ENCODE assay signal across 8 cellular contexts in the genomic region with DNA sequence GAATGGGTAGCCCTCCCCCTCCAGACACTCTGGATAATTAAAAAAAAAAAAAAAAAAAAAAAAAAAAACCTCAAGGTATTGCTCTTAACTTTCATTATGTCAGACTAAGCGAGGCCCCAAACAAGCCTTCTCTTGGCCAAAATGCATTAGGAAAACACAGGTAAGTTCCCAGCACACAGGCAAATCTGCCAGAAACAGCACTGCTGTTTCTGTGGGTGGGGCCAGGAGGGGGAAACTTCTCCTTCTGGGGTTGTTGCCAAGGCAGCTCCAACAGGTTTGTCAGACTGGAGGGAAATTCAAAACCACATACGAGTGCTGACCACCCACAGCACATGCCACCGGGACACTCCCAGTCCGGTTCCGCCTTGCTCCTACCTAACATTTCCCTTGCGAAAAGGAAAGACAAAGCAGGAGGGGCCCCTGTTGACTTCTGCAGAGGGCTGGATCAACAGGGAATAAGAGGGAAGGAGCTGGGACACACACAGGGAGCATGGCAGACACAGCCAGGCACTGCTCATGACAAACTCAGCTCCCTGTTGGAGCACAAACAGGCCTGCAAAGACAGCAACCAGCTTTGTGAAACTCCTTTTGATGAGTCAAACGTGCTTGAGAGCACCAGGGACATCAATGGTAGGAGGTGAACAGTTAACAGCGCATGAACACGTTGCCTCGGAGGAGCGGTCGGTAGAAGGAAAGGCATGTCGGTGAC. TPM values are rescaled to one million over a fixed set of nuclear protein-coding genes. Genes with fewer than 3 reads are reported as not detected.
DNase-seq lines count a peak whose midpoint lies in the region; TF ChIP-seq lines count a peak whose summit lies in the region.

No MANE protein-coding gene starts in this region.

- no peak overlapping the region for H3K4me2 ChIP-seq in GM23248 (ENCODE audit: unreplicated experiment)
- peak overlapping the region; percentile 9 for H3K4me2 ChIP-seq in skeletal muscle satellite cell (ENCODE audit: low read length)

- H3K4me1 ChIP-seq in GM23248 (ENCODE audit: insufficient read depth) (peaks cover 76% of the 10 kb centered on the region), skeletal muscle satellite cell (ENCODE audit: control insufficient read depth, insufficient read depth, low read length) (peaks cover 100% of the 10 kb centered on the region)

- peak; percentile 45 for DNase-seq in GM23248
- peak; percentile 46 for DNase-seq in NOMO-1 treated with DMSO at 0.1 percent for 48 hours (lab: John Stamatoyannopoulos, UW; ENCODE audit: unreplicated experiment)
- DNase-seq in activated T-cell treated with anti-CD3 and anti-CD28 coated beads, Interleukin-2, amount 50 U/mL, for 48 hours: peak; percentile 74 to 76
- DNase-seq in foreskin fibroblast: peak; percentile 54 to 67
- DNase-seq in NCI-H1436 (lab: John Stamatoyannopoulos, UW): no peak
- DNase-seq in hepatic stellate cell (ENCODE audit: low spot score): no peak
- no peak for DNase-seq in DMS153 (lab: John Stamatoyannopoulos, UW)

- H3K36me3 ChIP-seq in GM23248 (ENCODE audit: low read depth) (peaks cover 48% of the 10 kb centered on the region), skeletal muscle satellite cell (ENCODE audit: insufficient read depth, low read length) (peaks cover 80% of the 10 kb centered on the region)

- peaks cover 100% of the 10 kb centered on the region for H3K79me2 ChIP-seq in GM23248 (ENCODE audit: insufficient read depth)

- no peaks in the 10 kb centered on the region for H3K9me2 ChIP-seq in GM23248 (ENCODE audit: insufficient read depth)

- peaks cover 5% of the 10 kb centered on the region; the same call in 1 of the 2 replicates for H4K20me1 ChIP-seq in GM23248 (ENCODE audit: insufficient read depth)

- H3K9me3 ChIP-seq in GM23248 (ENCODE audit: low read depth) (no peaks in the 10 kb centered on the region), skeletal muscle satellite cell (replicated peaks; ENCODE audit: low read length) (no peaks in the 10 kb centered on the region)

- H3F3A ChIP-seq in GM23248 (ENCODE audit: insufficient read depth): peaks cover 96% of the 10 kb centered on the region

- no peak for TF ChIP-seq CTCF in foreskin fibroblast (IDR thresholded peaks at IDR 0.05; ENCODE audit: low read depth, low read length)

- peak overlapping the region; percentile 75 for H3K9ac ChIP-seq in GM23248
- peak overlapping the region; percentile 85 for H3K9ac ChIP-seq in skeletal muscle satellite cell (ENCODE audit: low read depth, low read length)

- H2AFZ ChIP-seq in GM23248: no peak overlapping the region

- peak overlapping the region; percentile 93 for H3K27ac ChIP-seq in GM23248

- H3K27me3 ChIP-seq in GM23248 (replicated peaks; ENCODE audit: insufficient read depth) (no peaks in the 10 kb centered on the region), skeletal muscle satellite cell (ENCODE audit: control insufficient read depth, insufficient read depth, low read length) (no peaks in the 10 kb centered on the region)

- in situ Hi-C loops in GM23248 (cut with MboI): no loop called here

- WGBS in GM23248 (ENCODE audit: low coverage in 1 of 2, low lambda C conversion rate in 2 of 2, missing lambda C conversion rate in 2 of 2), 2 experiments: 85 to 87% methylated on average over 12 to 13 of the region's 13 CpGs

- H3K4me3 ChIP-seq in GM23248 (no peak overlapping the region), foreskin fibroblast (ENCODE audit: low read depth in 1 of 2, low read length in 2 of 2) (no peak overlapping the region), skeletal muscle satellite cell (ENCODE audit: low read length) (no peak overlapping the region)

RNA-seq across cellular contexts. Expression of a gene that starts 55.0 kb away (rescaled TPM):
- total RNA-seq in GM23248 (2014; rRNA removed; shearing (Covaris generic)): 420 and 453 TPM in 2 replicates
- 282 and 287 TPM in 2 replicates for polyA plus RNA-seq in GM23248 (2016; fragmentation: Nextera tagmentation; extraction: Ambion mirVana)
- total RNA-seq in skeletal muscle satellite cell (2012; rRNA removed): 248 and 329 TPM in 2 replicates

Comparison
In these comparisons a context has a peak if more than half of its experiments do, and no peak if none do; other contexts are left out.
1. DNase-seq: peak in GM23248 (single experiment), NOMO-1 treated with DMSO at 0.1 percent for 48 hours (single experiment), activated T-cell treated with anti-CD3 and anti-CD28 coated beads, Interleukin-2, amount 50 U/mL, for 48 hours (2 of 2) and foreskin fibroblast (2 of 2); none in NCI-H1436 (single experiment), hepatic stellate cell (single experiment) and DMS153 (single experiment).